In genomic region chr13:35672611-35673010, GRCh38 we compare ENCODE assay signal across 22 cellular contexts.
A peak's percentile ranks its signal among the peaks of the same experiment; 100 is the strongest.
DNase-seq lines count a peak whose midpoint lies in the region; ATAC-seq and TF ChIP-seq lines count a peak whose summit lies in the region.
"Had no signal": no experiment of that assay in that cellular context is flagged by ENCODE, and none has a peak within 500 bp of the region (broad histone marks: within the 10 kb centered on the region; RNA-seq: fewer than 3 reads in every experiment).

No MANE protein-coding gene starts in this region.

- H3K27ac Mint-ChIP-seq in glutamatergic neuron (ENCODE audit: unreplicated experiment): peak overlapping the region; percentile 93
- H3K27ac Mint-ChIP-seq: activated B cell treated with CpG ODN at 0.5 μM for 24 hours; activated CD4-positive, alpha-beta memory T cell treated with anti-CD3 and anti-CD28 coated beads for 36 hours; activated naive CD8-positive, alpha-beta T cell treated with anti-CD3 and anti-CD28 coated beads, Interleukin-2, amount 10 ng/mL, durations not matched to agents 7 days and 5 days; memory B cell; T-helper 2 cell treated with Interferon-gamma antibody and Interleukin-4, amounts not matched to agents 5 μg/mL and 100 μg/mL, for 36 hours had no signal

- DNase-seq in DMS 273 treated with DMSO at 0.1 percent for 48 hours (lab: John Stamatoyannopoulos, UW) (peak; percentile 46), NCI-H146 (lab: John Stamatoyannopoulos, UW) (peak; percentile 63), NCI-H82 (lab: John Stamatoyannopoulos, UW) (peak; percentile 83), glutamatergic neuron (peak; percentile 38), posterior cingulate gyrus (no peak), NCI-H1092 treated with DMSO at 0.1 percent for 48 hours (lab: John Stamatoyannopoulos, UW) (no peak), GF-D8 (lab: John Stamatoyannopoulos, UW) (no peak)
- DNase-seq: activated B cell treated with CpG ODN at 0.5 μM for 24 hours; activated CD4-positive, alpha-beta memory T cell treated with anti-CD3 and anti-CD28 coated beads for 36 hours; activated effector memory CD4-positive, alpha-beta T cell treated with Interleukin-2 at 50 U/mL for 16 hours; activated naive CD8-positive, alpha-beta T cell treated with anti-CD3 and anti-CD28 coated beads, Interleukin-2, amount 10 ng/mL, durations not matched to agents 7 days and 5 days; cerebellar nuclear complex; H9; NCI-H187 treated with DMSO at 0.1 percent for 48 hours; NCI-H510A; occipital lobe; spleen; stimulated activated CD4-positive, alpha-beta T cell treated with anti-CD3 and anti-CD28 coated beads, Interleukin-4, amount 100 ng/mL, for 1 hour; stimulated activated naive CD8-positive, alpha-beta T cell treated with anti-CD3 and anti-CD28 coated beads, Interleukin-15, Interleukin-2, amounts not matched to agents 100 U/mL and 50 U/mL, for 24 hours had no signal

- H3K27me3 Mint-ChIP-seq in glutamatergic neuron (ENCODE audit: unreplicated experiment): peaks cover 8% of the 10 kb centered on the region
- H3K27me3 Mint-ChIP-seq: activated B cell treated with CpG ODN at 0.5 μM for 24 hours; activated CD4-positive, alpha-beta memory T cell treated with anti-CD3 and anti-CD28 coated beads for 36 hours; activated naive CD8-positive, alpha-beta T cell treated with anti-CD3 and anti-CD28 coated beads, Interleukin-2, amount 10 ng/mL, durations not matched to agents 7 days and 5 days; memory B cell had no signal

- H3K4me1 Mint-ChIP-seq in glutamatergic neuron (ENCODE audit: low read depth, unreplicated experiment): peaks cover 42% of the 10 kb centered on the region
- H3K4me1 Mint-ChIP-seq: activated B cell treated with CpG ODN at 0.5 μM for 24 hours; activated naive CD8-positive, alpha-beta T cell treated with anti-CD3 and anti-CD28 coated beads, Interleukin-2, amount 10 ng/mL, durations not matched to agents 7 days and 5 days; memory B cell had no signal

- intact Hi-C loops in posterior cingulate gyrus (cut with DNase I): no loop called here

- H3K4me3 Mint-ChIP-seq in glutamatergic neuron (ENCODE audit: unreplicated experiment): peak overlapping the region; percentile 44
- H3K4me3 Mint-ChIP-seq: activated B cell treated with CpG ODN at 0.5 μM for 24 hours; activated CD4-positive, alpha-beta memory T cell treated with anti-CD3 and anti-CD28 coated beads for 36 hours; activated naive CD8-positive, alpha-beta T cell treated with anti-CD3 and anti-CD28 coated beads, Interleukin-2, amount 10 ng/mL, durations not matched to agents 7 days and 5 days; H9; memory B cell; T-helper 2 cell treated with Interferon-gamma antibody and Interleukin-4, amounts not matched to agents 5 μg/mL and 100 μg/mL, for 36 hours had no signal

- H3K36me3 Mint-ChIP-seq in glutamatergic neuron (ENCODE audit: unreplicated experiment): peaks cover 5% of the 10 kb centered on the region
- H3K36me3 Mint-ChIP-seq: activated CD4-positive, alpha-beta memory T cell treated with anti-CD3 and anti-CD28 coated beads for 36 hours; activated naive CD8-positive, alpha-beta T cell treated with anti-CD3 and anti-CD28 coated beads, Interleukin-2, amount 10 ng/mL, durations not matched to agents 7 days and 5 days; memory B cell had no signal

- no peak for ATAC-seq in esophagus mucosa
- ATAC-seq: stimulated activated naive CD8-positive, alpha-beta T cell treated with anti-CD3 and anti-CD28 coated beads, Interleukin-15, Interleukin-2, amounts not matched to agents 100 U/mL and 50 U/mL, for 24 hours had no signal

- no peak for TF ChIP-seq CTCF in glutamatergic neuron (IDR thresholded peaks at IDR 0.05; ENCODE audit: partially characterized antibody, unreplicated experiment)

- H3K9me3 Mint-ChIP-seq in glutamatergic neuron (ENCODE audit: unreplicated experiment): peaks cover 14% of the 10 kb centered on the region
- H3K9me3 Mint-ChIP-seq: activated B cell treated with CpG ODN at 0.5 μM for 24 hours; activated naive CD8-positive, alpha-beta T cell treated with anti-CD3 and anti-CD28 coated beads, Interleukin-2, amount 10 ng/mL, durations not matched to agents 7 days and 5 days; T-helper 2 cell treated with Interferon-gamma antibody and Interleukin-4, amounts not matched to agents 5 μg/mL and 100 μg/mL, for 36 hours had no signal

Comparison
In these comparisons a context has a peak if more than half of its experiments do, and no peak if none do; other contexts are left out.
1. DNase-seq: peak in DMS 273 treated with DMSO at 0.1 percent for 48 hours (single experiment), NCI-H146 (single experiment), NCI-H82 (single experiment) and glutamatergic neuron (single experiment); none in posterior cingulate gyrus (0 of 10), NCI-H1092 treated with DMSO at 0.1 percent for 48 hours (single experiment) and GF-D8 (single experiment).